8 cellular contexts compared by ENCODE assay signal in genomic region chr11:14520086-14520901, GRCh38. TPM values are rescaled to one million over a fixed set of nuclear protein-coding genes. Genes with fewer than 3 reads are reported as not detected.
DNase-seq lines count a peak whose midpoint lies in the region; ATAC-seq and TF ChIP-seq lines count a peak whose summit lies in the region.

TSS of gene PSMA1 (minus strand) at chr11:14520386. CDS start at chr11:14520299, 87 bp downstream.

- no peaks in the 10 kb centered on the region for H3K27me3 ChIP-seq in CD4-positive, CD25-positive, alpha-beta regulatory T cell (ENCODE audit: control insufficient read depth, insufficient read depth, low read length)
- no peaks in the 10 kb centered on the region for H3K27me3 ChIP-seq in duodenal mucosa (ENCODE audit: control insufficient read depth in 1 of 2, insufficient read depth in 2 of 2, low read length in 2 of 2)

- H3K4me1 ChIP-seq in CD4-positive, CD25-positive, alpha-beta regulatory T cell (ENCODE audit: control insufficient read depth, insufficient read depth, low read length, poor library complexity, severe bottlenecking): peaks cover 18% of the 10 kb centered on the region
- peaks cover 13 to 14% of the 10 kb centered on the region in 2 donors for H3K4me1 ChIP-seq in duodenal mucosa (ENCODE audit: control insufficient read depth in 1 of 2, insufficient read depth in 2 of 2, low read length in 2 of 2)

- H3K27ac Mint-ChIP-seq in CD4-positive, CD25-positive, alpha-beta regulatory T cell: peak within 1 kb of the TSS; percentile 95 to 99 (median 97)
- H3K27ac Mint-ChIP-seq in activated CD4-positive, alpha-beta memory T cell treated with anti-CD3 and anti-CD28 coated beads for 36 hours: peak within 1 kb of the TSS; percentile 97

- peak; percentile 95 to 96 for ATAC-seq in CD4-positive, CD25-positive, alpha-beta regulatory T cell (ENCODE audit: low read depth in 2 of 2)
- ATAC-seq in GM19438 (IDR thresholded peaks at IDR 0.05; ENCODE audit: low read depth, unreplicated experiment): peak; percentile 89
- peak; percentile 94 for ATAC-seq in HG03575 (IDR thresholded peaks at IDR 0.05; ENCODE audit: extremely low read depth, insufficient number of reproducible peaks, low FRiP score, unreplicated experiment)

- peak within 1 kb of the TSS; percentile 91 for H3K27ac ChIP-seq in CD4-positive, CD25-positive, alpha-beta regulatory T cell (ENCODE audit: insufficient read depth, low read length, poor library complexity, severe bottlenecking)
- peak within 1 kb of the TSS; percentile 88 for H3K27ac ChIP-seq in duodenal mucosa (ENCODE audit: low read depth, low read length)

- H3K27me3 Mint-ChIP-seq in CD4-positive, CD25-positive, alpha-beta regulatory T cell: no peaks in the 10 kb centered on the region
- H3K27me3 Mint-ChIP-seq in activated CD4-positive, alpha-beta memory T cell treated with anti-CD3 and anti-CD28 coated beads for 36 hours: no peaks in the 10 kb centered on the region

- DNase-seq in CD4-positive, CD25-positive, alpha-beta regulatory T cell: peak; percentile 86 to 95 (median 87)
- DNase-seq in NCI-H82 treated with DMSO at 0.1 percent for 48 hours (lab: John Stamatoyannopoulos, UW; ENCODE audit: unreplicated experiment) (peak; percentile 85), lower leg skin (ENCODE audit: low spot score in 2 of 2) (peak; percentile 95 to 99)
- DNase-seq in activated CD4-positive, alpha-beta memory T cell treated with anti-CD3 and anti-CD28 coated beads for 36 hours: peak; percentile 97
- DNase-seq in stimulated activated CD4-positive, alpha-beta T cell treated with anti-CD3 and anti-CD28 coated beads, Interleukin-4, amount 100 ng/mL, for 48 hours (ENCODE audit: low read depth in 2 of 2): peak; percentile 85 to 92

- peaks cover 25% of the 10 kb centered on the region for H3K36me3 ChIP-seq in CD4-positive, CD25-positive, alpha-beta regulatory T cell (ENCODE audit: control insufficient read depth, insufficient read depth, low read length)
- peaks cover 7 to 19% of the 10 kb centered on the region in 2 donors for H3K36me3 ChIP-seq in duodenal mucosa (ENCODE audit: control insufficient read depth in 1 of 2, insufficient read depth in 2 of 2, low read length in 2 of 2)

- peak within 1 kb of the TSS; percentile 98 to 99 (median 98) for H3K4me3 Mint-ChIP-seq in CD4-positive, CD25-positive, alpha-beta regulatory T cell
- H3K4me3 Mint-ChIP-seq in activated CD4-positive, alpha-beta memory T cell treated with anti-CD3 and anti-CD28 coated beads for 36 hours: peak within 1 kb of the TSS; percentile 96

- H3K4me1 Mint-ChIP-seq in CD4-positive, CD25-positive, alpha-beta regulatory T cell: peaks cover 25 to 40% (median 31%) of the 10 kb centered on the region in 4 donors
- H3K4me1 Mint-ChIP-seq in activated CD4-positive, alpha-beta memory T cell treated with anti-CD3 and anti-CD28 coated beads for 36 hours (ENCODE audit: low read depth): peaks cover 28% of the 10 kb centered on the region

- peaks cover 17% of the 10 kb centered on the region for H3K36me3 Mint-ChIP-seq in CD4-positive, CD25-positive, alpha-beta regulatory T cell
- peaks cover 27% of the 10 kb centered on the region for H3K36me3 Mint-ChIP-seq in activated CD4-positive, alpha-beta memory T cell treated with anti-CD3 and anti-CD28 coated beads for 36 hours

- H3K9me3 ChIP-seq in CD4-positive, CD25-positive, alpha-beta regulatory T cell (ENCODE audit: control insufficient read depth in 2 of 2, low read length in 2 of 2): no peaks in the 10 kb centered on the region
- H3K9me3 ChIP-seq in duodenal mucosa (ENCODE audit: control insufficient read depth in 1 of 2, low read length in 2 of 2): no peaks in the 10 kb centered on the region

- intact Hi-C loops in activated CD4-positive, alpha-beta memory T cell treated with anti-CD3 and anti-CD28 coated beads for 36 hours (cut with micrococcal nuclease): loop anchor here (1.0 to 10.0 kb wide), 9 partner anchors 17 to 555 kb away; partner anchors contain the start of gene CALCB
- intact Hi-C loops in lower leg skin (cut with DNase I; ENCODE audit: low total_unique reads): no loop called here

- CTCF ChIA-PET in activated CD4-positive, alpha-beta memory T cell treated with anti-CD3 and anti-CD28 coated beads for 36 hours (lab: Charles Lee): interaction anchor here (0.6 to 1.4 kb wide), 13 partner anchors 19 to 454 kb away, joined by 3 to 12 read pairs (median 3); partner anchors contain the start of gene CYP2R1

- H3K9ac ChIP-seq in duodenal mucosa (ENCODE audit: low read depth in 1 of 2, low read length in 2 of 2): peak within 1 kb of the TSS; percentile 67 to 99

- peak in 1 of 3 donors; percentile 82 for TF ChIP-seq CTCF in lower leg skin (IDR thresholded peaks at IDR 0.05)

- H3K9me3 Mint-ChIP-seq in CD4-positive, CD25-positive, alpha-beta regulatory T cell: no peaks in the 10 kb centered on the region
- H3K9me3 Mint-ChIP-seq in activated CD4-positive, alpha-beta memory T cell treated with anti-CD3 and anti-CD28 coated beads for 36 hours: no peaks in the 10 kb centered on the region

- POLR2A ChIA-PET in activated CD4-positive, alpha-beta memory T cell treated with anti-CD3 and anti-CD28 coated beads for 36 hours (lab: Charles Lee): interaction anchor here (0.6 to 2.3 kb wide), 13 partner anchors 9 to 387 kb away, joined by 3 to 24 read pairs (median 3); partner anchors contain the start of genes COPB1 and CYP2R1

- TF ChIP-seq POLR2A in lower leg skin (IDR thresholded peaks at IDR 0.05): no peak

- H3K4me3 ChIP-seq in CD4-positive, CD25-positive, alpha-beta regulatory T cell (ENCODE audit: low read depth, low read length): peak within 1 kb of the TSS; percentile 93
- peak within 1 kb of the TSS; percentile 83 to 100 for H3K4me3 ChIP-seq in duodenal mucosa (ENCODE audit: low read depth in 1 of 2, low read length in 2 of 2)
- peak within 1 kb of the TSS; percentile 75 for H3K4me3 ChIP-seq in lower leg skin (ENCODE audit: low read depth, poor library complexity, severe bottlenecking)

- 0 to 1% methylated on average over 51 to 55 of the region's 55 CpGs for WGBS in lower leg skin, 2 donors

RNA-seq across cellular contexts. Expression of gene PSMA1, which starts in this region (rescaled TPM):
- total RNA-seq in CD4-positive, CD25-positive, alpha-beta regulatory T cell: 190 TPM
- 100 to 1,000 TPM; 163 to 224 (median 195) TPM for polyA plus RNA-seq in CD4-positive, CD25-positive, alpha-beta regulatory T cell
- 100 to 1,000 TPM; 332 to 339 TPM for total RNA-seq in activated CD4-positive, alpha-beta memory T cell treated with anti-CD3 and anti-CD28 coated beads for 36 hours
- 100 to 1,000 TPM in 1 of 4 donors, 10 to 100 TPM in 3; 73.7 to 103 (median 86.0) TPM for total RNA-seq in lower leg skin

Comparison
In these comparisons a context has a peak if more than half of its experiments do, and no peak if none do; other contexts are left out.
1. Peak in every context shown above with its lines: DNase-seq, ATAC-seq, H3K4me3 ChIP-seq and H3K27ac ChIP-seq.